8 cellular contexts compared by ENCODE assay signal in genomic region chr15:75683646-75684312, GRCh38. TPM values are rescaled to one million over a fixed set of nuclear protein-coding genes. Genes with fewer than 3 reads are reported as not detected.
DNase-seq lines count a peak whose midpoint lies in the region; TF ChIP-seq lines count a peak whose summit lies in the region.
"Not testable (repeated sequence)": the region's sequence is repeated elsewhere in the genome, so short reads cannot be mapped to it uniquely, and the experiment has no call there.

No MANE protein-coding gene starts in this region.

- H3K4me3 ChIP-seq in Loucy (ENCODE audit: low read length, poor library complexity, severe bottlenecking); smooth muscle cell; uterus: not testable (repeated sequence)

- peak overlapping the region; percentile 71; the same call in 1 of the 2 replicates for H2AFZ ChIP-seq in Loucy (ENCODE audit: low read length)
- H2AFZ ChIP-seq in smooth muscle cell (ENCODE audit: low read depth), result not testable (repeated sequence)

- H3K27ac Mint-ChIP-seq in chondrocyte (ENCODE audit: unreplicated experiment), result peak overlapping the region; percentile 12

- not testable (repeated sequence) for H3K9ac ChIP-seq in Loucy (ENCODE audit: low read depth, low read length, poor library complexity, severe bottlenecking); smooth muscle cell (ENCODE audit: low read depth)

- H3K79me2 ChIP-seq in Loucy (ENCODE audit: insufficient read depth, low read length); smooth muscle cell (ENCODE audit: low read depth): not testable (repeated sequence)

- H3K27me3 ChIP-seq in Loucy (ENCODE audit: insufficient read depth, low read length, poor library complexity, severe bottlenecking); smooth muscle cell (ENCODE audit: low read depth); uterus: not testable (repeated sequence)

- H3K36me3 Mint-ChIP-seq in chondrocyte (ENCODE audit: low read depth), result peaks cover 47% of the 10 kb centered on the region

- H3K27ac ChIP-seq in smooth muscle cell (ENCODE audit: low read depth); uterus: not testable (repeated sequence)

- H3K4me2 ChIP-seq in Loucy (ENCODE audit: low read depth, low read length, poor library complexity, severe bottlenecking); smooth muscle cell: not testable (repeated sequence)

- not testable (repeated sequence) for H3K9me2 ChIP-seq in Loucy (replicated peaks; ENCODE audit: low read depth, low read length)

- not testable (repeated sequence) for H3K9me3 Mint-ChIP-seq in chondrocyte (ENCODE audit: low read depth)

- peak; percentile 90 for TF ChIP-seq CTCF in GM12873 (IDR thresholded peaks at IDR 0.05; ENCODE audit: insufficient read depth, low read depth, low read length, missing control alignments)
- TF ChIP-seq CTCF in Loucy (conservative IDR thresholded peaks at IDR 0.05; ENCODE audit: low read length), result peak; percentile 66
- peak; percentile 82 for TF ChIP-seq CTCF in chondrocyte (IDR thresholded peaks at IDR 0.05)
- peak; percentile 74 for TF ChIP-seq CTCF in smooth muscle cell (IDR thresholded peaks at IDR 0.05; ENCODE audit: borderline replicate concordance, insufficient read depth, poor library complexity, severe bottlenecking)
- peak; percentile 66 to 82 (median 78) for TF ChIP-seq CTCF in uterus (IDR thresholded peaks at IDR 0.05)

- H3K9me3 ChIP-seq in Loucy (ENCODE audit: insufficient read depth, low read depth, low read length); smooth muscle cell (replicated peaks; ENCODE audit: low read depth); uterus: not testable (repeated sequence)

- not testable (repeated sequence) for H3K27me3 Mint-ChIP-seq in chondrocyte (ENCODE audit: low read depth)

- TF ChIP-seq POLR2A in uterus (IDR thresholded peaks at IDR 0.05), result not testable (repeated sequence)

- not testable (repeated sequence) for H3F3A ChIP-seq in Loucy (ENCODE audit: low read depth); smooth muscle cell (ENCODE audit: low read depth)

- not testable (repeated sequence) for H3K36me3 ChIP-seq in Loucy (ENCODE audit: insufficient read depth, low read length); smooth muscle cell (ENCODE audit: low read depth); uterus

- not testable (repeated sequence) for H4K20me1 ChIP-seq in Loucy (ENCODE audit: insufficient read depth, low read length, poor library complexity, severe bottlenecking); smooth muscle cell (ENCODE audit: low read depth)

- intact Hi-C loops in uterus (cut with DNase I; ENCODE audit: low total_unique reads), result loop anchor here (5.0 kb wide), 1 partner anchor 46 kb away; no protein-coding TSS in a partner anchor

- not testable (repeated sequence) for H3K4me1 ChIP-seq in Loucy (ENCODE audit: insufficient read depth, low read length, poor library complexity, severe bottlenecking); smooth muscle cell (ENCODE audit: low read depth); uterus

- H3K4me3 Mint-ChIP-seq in chondrocyte (ENCODE audit: unreplicated experiment), result not testable (repeated sequence)

- WGBS in smooth muscle cell (ENCODE audit: low lambda C conversion rate), result 33% methylated on average over 13 of the region's 14 CpGs

- peaks cover 32% of the 10 kb centered on the region for H3K4me1 Mint-ChIP-seq in chondrocyte (ENCODE audit: low read depth)

- peak; percentile 48 for DNase-seq in RPMI7951 (ENCODE audit: low read depth)
- DNase-seq in activated CD8-positive, alpha-beta memory T cell treated with anti-CD3 and anti-CD28 coated beads for 48 hours (ENCODE audit: low read depth in 2 of 3, low spot score in 2 of 3), result peak; percentile 47 to 59 (median 51)
- not testable (repeated sequence) for DNase-seq in chondrocyte (ENCODE audit: low spot score); smooth muscle cell (lab: John Stamatoyannopoulos, UW; ENCODE audit: unreplicated experiment)
- DNase-seq in islet precursor cell, result peak; percentile 92
- DNase-seq in uterus, result peak; percentile 69 to 73

RNA-seq across cellular contexts. Expression of gene CSPG4, which starts 28.9 kb away (rescaled TPM):
- total RNA-seq in RPMI7951 (2014; rRNA removed; shearing (Covaris generic)), result 31.4 and 52.5 TPM in 2 replicates
- total RNA-seq in chondrocyte, result 302 to 607 TPM (median 595 TPM) in 3 replicates
- total RNA-seq in smooth muscle cell, result 31.1 and 35.3 TPM in 2 replicates
- polyA plus RNA-seq in smooth muscle cell, result 46.6 and 54.9 TPM in 2 replicates
- 10 to 100 TPM; 10.3 to 62.4 (median 46.7) TPM for total RNA-seq in uterus

RNA-seq across cellular contexts. Expression of gene SNX33, which starts 36.1 kb away (rescaled TPM):
- total RNA-seq in RPMI7951 (2014; rRNA removed; shearing (Covaris generic)), result 7.1 and 8.1 TPM in 2 replicates
- total RNA-seq in chondrocyte, result 21.6 to 31.2 TPM (median 30.2 TPM) in 3 replicates
- 9.7 and 13.6 TPM in 2 replicates for total RNA-seq in smooth muscle cell
- 14.2 and 19.2 TPM in 2 replicates for polyA plus RNA-seq in smooth muscle cell
- 10 to 100 TPM in 3 of 4 donors, 1 to 10 TPM in 1; 8.7 to 43.6 (median 28.2) TPM for total RNA-seq in uterus

RNA-seq across cellular contexts. Expression of gene IMP3, which starts 43.8 kb away (rescaled TPM):
- 127 and 153 TPM in 2 replicates for total RNA-seq in RPMI7951 (2014; rRNA removed; shearing (Covaris generic))
- 28.7 to 30.0 TPM (median 29.0 TPM) in 3 replicates for total RNA-seq in chondrocyte
- 54.1 and 55.6 TPM in 2 replicates for total RNA-seq in smooth muscle cell
- polyA plus RNA-seq in smooth muscle cell, result 56.7 and 57.5 TPM in 2 replicates
- 100 to 1,000 TPM in 1 of 4 donors, 10 to 100 TPM in 3; 32.9 to 171 (median 68.5) TPM for total RNA-seq in uterus

RNA-seq across cellular contexts. Expression of gene SNUPN, which starts 58.3 kb away (rescaled TPM):
- total RNA-seq in RPMI7951 (2014; rRNA removed; shearing (Covaris generic)), result 30.5 and 33.2 TPM in 2 replicates
- 18.6 to 22.7 TPM (median 21.7 TPM) in 3 replicates for total RNA-seq in chondrocyte
- total RNA-seq in smooth muscle cell, result 15.2 and 20.7 TPM in 2 replicates
- 24.0 and 26.7 TPM in 2 replicates for polyA plus RNA-seq in smooth muscle cell
- total RNA-seq in uterus, result 10 to 100 TPM in 3 of 4 donors, 1 to 10 TPM in 1; 2.0 to 35.8 (median 29.1) TPM
